ENCODE assay signal across 8 cellular contexts in genomic region chr3:143000525-143000924, GRCh38. TPM values are rescaled to one million over a fixed set of nuclear protein-coding genes. Genes with fewer than 3 reads are reported as not detected.
DNase-seq lines count a peak whose midpoint lies in the region; TF ChIP-seq lines count a peak whose summit lies in the region.

No MANE protein-coding gene starts in this region.

- peak overlapping the region; percentile 77 for H3K9ac ChIP-seq in HUES6 (ENCODE audit: low read length)

- H3K27ac ChIP-seq in HUES6 (ENCODE audit: low read depth, low read length) (peak overlapping the region; percentile 27; the same call in 1 of the 2 replicates), testis (peak overlapping the region; percentile 86 to 95)

- TF ChIP-seq POLR2A in testis (IDR thresholded peaks at IDR 0.05): no peak

- H3K4me3 ChIP-seq in HUES6 (ENCODE audit: low read depth, low read length) (peak overlapping the region; percentile 77), kidney epithelial cell (ENCODE audit: low read depth, low read length) (peak overlapping the region; percentile 95), testis (peak overlapping the region; percentile 83 to 94)

- intact Hi-C loops in testis (cut with DNase I; ENCODE audit: low total_unique reads): no loop called here

- H3K36me3 ChIP-seq in HUES6 (ENCODE audit: control insufficient read depth, insufficient read depth, low read length) (no peaks in the 10 kb centered on the region), kidney epithelial cell (ENCODE audit: control insufficient read depth, insufficient read depth, low read length) (no peaks in the 10 kb centered on the region), testis (ENCODE audit: low read depth, missing control alignments) (no peaks in the 10 kb centered on the region)

- H3K9me3 ChIP-seq in HUES6 (ENCODE audit: control insufficient read depth, insufficient read depth, low read depth, low read length) (no peaks in the 10 kb centered on the region), testis (no peaks in the 10 kb centered on the region)

- WGBS in testis, 2 donors: 10 to 12% methylated on average over 10 of the region's 10 CpGs

- H3K4me1 ChIP-seq in HUES6 (ENCODE audit: control insufficient read depth, insufficient read depth, low read length) (peaks cover 9% of the 10 kb centered on the region), testis (peaks cover 9% of the 10 kb centered on the region)

- H3K27me3 ChIP-seq in HUES6 (ENCODE audit: control insufficient read depth, insufficient read depth, low read length): no peaks in the 10 kb centered on the region
- H3K27me3 ChIP-seq in kidney epithelial cell (ENCODE audit: control insufficient read depth, insufficient read depth, low read length): no peaks in the 10 kb centered on the region
- H3K27me3 ChIP-seq in testis: no peaks in the 10 kb centered on the region

- DNase-seq in AG08396 (ENCODE audit: low spot score) (peak; percentile 24), astrocyte of the hippocampus (ENCODE audit: low read depth, low spot score) (peak; percentile 80), kidney epithelial cell (ENCODE audit: low read depth) (peak; percentile 62), testis (peak; percentile 20), H4 (ENCODE audit: low spot score) (no peak), NCI-H2029 (lab: John Stamatoyannopoulos, UW) (no peak)
- no peak for DNase-seq in activated CD8-positive, alpha-beta memory T cell treated with anti-CD3 and anti-CD28 coated beads, Interleukin-2, amount 50 U/mL, for 48 hours

- TF ChIP-seq CTCF in kidney epithelial cell (IDR thresholded peaks at IDR 0.05; ENCODE audit: insufficient read depth, low read length, poor library complexity, severe bottlenecking) (no peak), testis (IDR thresholded peaks at IDR 0.05) (no peak)

RNA-seq across cellular contexts. Expression of gene U2SURP, which starts 0.8 kb away (rescaled TPM):
- total RNA-seq in kidney epithelial cell (56.1 and 60.6 TPM in 2 replicates), testis (100 to 1,000 TPM; 110 to 112 TPM)
- polyA plus RNA-seq in testis (ENCODE audit: insufficient read depth, low read depth, low replicate concordance): 38.1 TPM
- total RNA-seq in H4 (2014; rRNA removed; shearing (Covaris generic)): 61.7 and 90.0 TPM in 2 replicates

RNA-seq across cellular contexts. Expression of gene PAQR9, which starts 37.1 kb away (rescaled TPM):
- 0.08 and 0.48 TPM in 2 replicates for total RNA-seq in kidney epithelial cell
- 10 to 100 TPM; 16.8 to 35.3 TPM for total RNA-seq in testis
- polyA plus RNA-seq in testis (ENCODE audit: insufficient read depth, low read depth, low replicate concordance): 20.7 TPM
- 0.21 TPM in 1 of 2 replicates, not detected in the other for total RNA-seq in H4 (2014; rRNA removed; shearing (Covaris generic))

Comparison
In these comparisons a context has a peak if more than half of its experiments do, and no peak if none do; other contexts are left out.
1. DNase-seq: peak in AG08396 (single experiment), astrocyte of the hippocampus (single experiment), kidney epithelial cell (single experiment) and testis (single experiment); none in activated CD8-positive, alpha-beta memory T cell treated with anti-CD3 and anti-CD28 coated beads, Interleukin-2, amount 50 U/mL, for 48 hours (single experiment), H4 (single experiment) and NCI-H2029 (single experiment).
2. RNA of gene PAQR9, which starts 37.1 kb away (total RNA-seq): 16.8 to 35.3 TPM in testis; 0.21 TPM in H4 and 0.08 to 0.48 TPM in kidney epithelial cell; every median in the first group is over 10 times any median in the second.
3. Peak in every context shown above with its lines, with median percentiles within 50 percentile points of each other: H3K4me3 ChIP-seq.